Comparison of ENCODE assay signal across 10 cellular contexts in the genomic region with DNA sequence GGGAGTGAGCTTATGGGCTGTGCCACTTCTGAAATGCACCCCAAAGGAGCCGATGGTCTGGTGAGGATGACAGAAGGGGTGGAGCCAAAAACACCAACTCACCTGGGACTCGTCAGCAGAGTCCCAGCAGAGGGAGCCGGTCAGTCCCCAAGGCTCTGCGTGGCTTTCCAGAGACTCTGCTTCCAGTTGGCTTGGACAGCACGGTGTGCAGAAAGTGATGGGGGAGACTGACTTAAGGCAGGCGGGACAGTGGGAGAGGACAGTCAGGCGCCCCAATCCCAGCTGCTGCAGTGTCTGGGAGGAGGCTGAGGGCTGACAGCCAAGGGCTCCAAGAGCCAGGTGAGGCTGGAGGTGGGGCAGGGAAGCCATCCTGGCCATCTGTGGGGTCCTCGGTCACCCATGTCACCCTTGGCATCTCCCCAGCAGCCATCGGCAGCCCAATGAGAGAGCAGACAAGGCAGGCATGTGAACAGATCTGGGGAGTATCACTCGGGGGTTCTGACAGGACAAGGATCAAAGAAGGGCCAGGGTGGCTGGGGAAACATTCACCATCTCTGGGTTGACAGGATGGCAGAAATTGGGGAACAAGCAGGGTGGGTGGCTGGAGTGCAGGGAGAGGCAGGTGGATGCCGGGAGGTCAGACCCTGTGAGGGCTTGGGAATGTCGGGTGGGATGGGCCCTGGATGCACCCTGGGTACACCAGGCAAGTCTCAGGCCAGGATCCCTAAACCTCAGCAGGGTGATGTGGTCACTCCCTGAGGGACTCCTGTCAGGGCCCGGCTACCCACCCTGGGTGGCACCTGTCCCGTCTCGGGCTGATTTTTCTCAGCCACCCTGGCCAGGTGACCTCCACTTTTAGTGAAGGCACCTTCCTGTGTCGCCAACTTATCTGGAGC. TPM values are rescaled to one million over a fixed set of nuclear protein-coding genes. Genes with fewer than 3 reads are reported as not detected.
A peak's percentile ranks its signal among the peaks of the same experiment; 100 is the strongest.
DNase-seq lines count a peak whose midpoint lies in the region; ATAC-seq and TF ChIP-seq lines count a peak whose summit lies in the region.
"Had no signal": no experiment of that assay in that cellular context is flagged by ENCODE, and none has a peak within 500 bp of the region (broad histone marks: within the 10 kb centered on the region; RNA-seq: fewer than 3 reads in every experiment).

No MANE protein-coding gene starts in this region.

- H3K27ac Mint-ChIP-seq in natural killer cell: peak overlapping the region in 1 of 2 donors; percentile 47

- no peak overlapping the region for H3K4me3 Mint-ChIP-seq in natural killer cell

- H4K20me1 ChIP-seq in PC-3 (ENCODE audit: low read length): no peaks in the 10 kb centered on the region

- H3K4me1 Mint-ChIP-seq in natural killer cell: no peaks in the 10 kb centered on the region

- H3K4me2 ChIP-seq in PC-3 (ENCODE audit: low read length): no peak overlapping the region

- H3K36me3 Mint-ChIP-seq in natural killer cell: no peaks in the 10 kb centered on the region

- no peaks in the 10 kb centered on the region for H3K36me3 ChIP-seq in left ventricle myocardium inferior
- H3K36me3 ChIP-seq in PC-3 (ENCODE audit: low read depth, low read length): no peaks in the 10 kb centered on the region; the same call in 1 of the 2 replicates
- no peaks in the 10 kb centered on the region for H3K36me3 ChIP-seq in vagina
- no peaks in the 10 kb centered on the region for H3K36me3 ChIP-seq in gastroesophageal sphincter
- H3K36me3 ChIP-seq: adrenal gland had no signal

- no peak for TF ChIP-seq EP300 in gastroesophageal sphincter (IDR thresholded peaks at IDR 0.05)

- no peak overlapping the region for H3K27ac ChIP-seq in left ventricle myocardium inferior (replicated peaks)
- H3K27ac ChIP-seq in PC-3 (ENCODE audit: low read length): no peak overlapping the region
- H3K27ac ChIP-seq in vagina: no peak overlapping the region
- H3K27ac ChIP-seq in gastroesophageal sphincter: no peak overlapping the region
- H3K27ac ChIP-seq: adrenal gland had no signal

- ATAC-seq in left ventricle myocardium superior (peak; percentile 44), PC-3 (peak; percentile 64), gastroesophageal sphincter (no peak), natural killer cell (no peak)

- CTCF ChIA-PET in PC-3 (lab: Charles Lee): no interaction called here

- H3K27me3 ChIP-seq in left ventricle myocardium inferior (ENCODE audit: low read depth): peaks cover 41% of the 10 kb centered on the region
- H3K27me3 ChIP-seq in PC-3 (ENCODE audit: low read length): no peaks in the 10 kb centered on the region
- H3K27me3 ChIP-seq in vagina: no peaks in the 10 kb centered on the region
- H3K27me3 ChIP-seq in gastroesophageal sphincter: no peaks in the 10 kb centered on the region
- H3K27me3 ChIP-seq: adrenal gland had no signal

- intact Hi-C loops in left ventricle myocardium superior (cut with micrococcal nuclease): no loop called here
- intact Hi-C loops in left ventricle myocardium inferior (cut with micrococcal nuclease): no loop called here
- intact Hi-C loops in PC-3 (cut with micrococcal nuclease): loop anchor here (5.0 to 10.0 kb wide), 4 partner anchors 170 to 520 kb away; no protein-coding TSS in a partner anchor
- intact Hi-C loops in vagina (cut with DNase I): no loop called here
- intact Hi-C loops in natural killer cell (cut with micrococcal nuclease): loop anchor here (10.0 kb wide), 2 partner anchors 420 to 520 kb away; no protein-coding TSS in a partner anchor

- H3K9ac ChIP-seq in PC-3 (ENCODE audit: low read length): no peak overlapping the region

- no peaks in the 10 kb centered on the region for H3K79me2 ChIP-seq in PC-3 (ENCODE audit: low read length)

- peaks cover 0 to 3% of the 10 kb centered on the region in 2 donors for H3K27me3 Mint-ChIP-seq in natural killer cell (ENCODE audit: low read depth in 2 of 2)

- H3K9me2 ChIP-seq in PC-3 (replicated peaks; ENCODE audit: low read length): no peaks in the 10 kb centered on the region

- H3K9me3 ChIP-seq in left ventricle myocardium inferior (replicated peaks) (peaks cover 14% of the 10 kb centered on the region), PC-3 (ENCODE audit: low read length) (0 out of 2 replicates have a peak, but pooled peaks cover 4% of the 10 kb centered on the region), vagina (no peaks in the 10 kb centered on the region), gastroesophageal sphincter (peaks cover 0 to 13% (median 0%) of the 10 kb centered on the region in 3 donors)

- DNase-seq in left ventricle myocardium superior: no peak
- DNase-seq in left ventricle myocardium inferior: no peak
- DNase-seq in PC-3: peak; percentile 56
- DNase-seq in fibroblast of villous mesenchyme (ENCODE audit: low read depth): peak; percentile 12
- peak; percentile 77 to 95 for DNase-seq in vagina (ENCODE audit: extremely low spot score in 2 of 2)
- DNase-seq in NCI-H524 treated with DMSO at 0.1 percent for 48 hours (lab: John Stamatoyannopoulos, UW): no peak
- no peak for DNase-seq in natural killer cell
- DNase-seq: stimulated activated CD4-positive, alpha-beta T cell treated with anti-CD3 and anti-CD28 coated beads, Interleukin-4, amount 100 ng/mL, for 4 hours had no signal

- TF ChIP-seq CTCF in left ventricle myocardium inferior (IDR thresholded peaks at IDR 0.05; ENCODE audit: borderline replicate concordance) (no peak), PC-3 (conservative IDR thresholded peaks at IDR 0.05; ENCODE audit: low read depth, low read length) (peak; percentile 66), fibroblast of villous mesenchyme (IDR thresholded peaks at IDR 0.05; ENCODE audit: insufficient read depth, low read depth, low read length) (peak; percentile 32), vagina (IDR thresholded peaks at IDR 0.05) (no peak), gastroesophageal sphincter (IDR thresholded peaks at IDR 0.05) (peak in 1 of 4 experiments; percentile 28), natural killer cell (IDR thresholded peaks at IDR 0.05) (no peak)

- POLR2A ChIA-PET in PC-3 (lab: Charles Lee; ENCODE audit: unreplicated experiment): interaction anchor here (0.5 kb wide), 1 partner anchor 1027 kb away, joined by 3 read pairs; no protein-coding TSS in a partner anchor

- TF ChIP-seq POLR2A in vagina (IDR thresholded peaks at IDR 0.05) (no peak), gastroesophageal sphincter (IDR thresholded peaks at IDR 0.05) (no peak)

- 66 to 85% methylated on average over 6 to 7 of the region's 16 CpGs for WGBS in gastroesophageal sphincter (ENCODE audit: low coverage in 1 of 2), 2 donors

- BruUV-seq in PC-3 (replicated peaks; lab: Mats Ljungman, UMichigan): no TSS peak

- peaks cover 0 to 2% of the 10 kb centered on the region in 2 donors for H3K9me3 Mint-ChIP-seq in natural killer cell

- no peak overlapping the region for H2AFZ ChIP-seq in PC-3 (ENCODE audit: low read length)

- no peaks in the 10 kb centered on the region for H3F3A ChIP-seq in PC-3 (ENCODE audit: low read length, unreplicated experiment)

- H3K4me1 ChIP-seq in left ventricle myocardium inferior (no peaks in the 10 kb centered on the region), PC-3 (ENCODE audit: insufficient read depth, low read length) (no peaks in the 10 kb centered on the region), vagina (peaks cover 10% of the 10 kb centered on the region), gastroesophageal sphincter (no peaks in the 10 kb centered on the region)
- H3K4me1 ChIP-seq: adrenal gland had no signal

- no peak overlapping the region for H3K4me3 ChIP-seq in left ventricle myocardium inferior
- no peak overlapping the region for H3K4me3 ChIP-seq in PC-3 (ENCODE audit: low read length)
- H3K4me3 ChIP-seq in fibroblast of villous mesenchyme (ENCODE audit: low read depth, low read length): no peak overlapping the region
- no peak overlapping the region for H3K4me3 ChIP-seq in vagina
- no peak overlapping the region for H3K4me3 ChIP-seq in gastroesophageal sphincter
- H3K4me3 ChIP-seq: adrenal gland had no signal

RNA-seq across cellular contexts. Expression of gene KRTAP17-1, which starts 8.9 kb away (rescaled TPM):
- total RNA-seq in left ventricle myocardium superior (not detected), left ventricle myocardium inferior (not detected), PC-3 (2014; rRNA removed) (not detected in 2 replicates), fibroblast of villous mesenchyme (not detected in 2 replicates), vagina (not detected), gastroesophageal sphincter (not detected), natural killer cell (not detected)
- total RNA-seq: adrenal gland had no signal

RNA-seq across cellular contexts. Expression of gene KRTAP16-1, which starts 15.3 kb away (rescaled TPM):
- total RNA-seq in left ventricle myocardium superior: not detected
- not detected for total RNA-seq in left ventricle myocardium inferior
- total RNA-seq in PC-3 (2014; rRNA removed): not detected in 2 replicates
- not detected in 2 replicates for total RNA-seq in fibroblast of villous mesenchyme
- total RNA-seq in vagina: not detected
- not detected for total RNA-seq in gastroesophageal sphincter
- total RNA-seq in natural killer cell: under 1 TPM; 0.16 to 0.23 (median 0.23) TPM
- total RNA-seq: adrenal gland had no signal

RNA-seq across cellular contexts. Expression of gene KRTAP29-1, which starts 21.8 kb away (rescaled TPM):
- total RNA-seq in left ventricle myocardium superior (not detected), left ventricle myocardium inferior (not detected), PC-3 (2014; rRNA removed) (not detected in 2 replicates), fibroblast of villous mesenchyme (not detected in 2 replicates), vagina (not detected), gastroesophageal sphincter (not detected), natural killer cell (not detected)
- total RNA-seq: adrenal gland had no signal

RNA-seq across cellular contexts. Expression of gene KRT33A, which starts 26.2 kb away (rescaled TPM):
- total RNA-seq in left ventricle myocardium superior (not detected), left ventricle myocardium inferior (not detected), PC-3 (2014; rRNA removed) (not detected in 2 replicates), fibroblast of villous mesenchyme (not detected in 2 replicates), vagina (1.5 TPM), gastroesophageal sphincter (not detected), natural killer cell (not detected)
- total RNA-seq: adrenal gland had no signal

RNA-seq across cellular contexts. Expression of gene KRT33B, which starts 45.2 kb away (rescaled TPM):
- not detected for total RNA-seq in left ventricle myocardium superior
- total RNA-seq in left ventricle myocardium inferior: not detected
- total RNA-seq in PC-3 (2014; rRNA removed): not detected in 2 replicates
- under 0.01 and 0.32 TPM in 2 replicates for total RNA-seq in fibroblast of villous mesenchyme
- total RNA-seq in vagina: not detected
- not detected for total RNA-seq in gastroesophageal sphincter
- total RNA-seq in natural killer cell: not detected
- total RNA-seq: adrenal gland had no signal

Comparison
In these comparisons a context has a peak if more than half of its experiments do, and no peak if none do; other contexts are left out.
1. ATAC-seq: peak in left ventricle myocardium superior (single experiment) and PC-3 (single experiment); none in gastroesophageal sphincter (single experiment) and natural killer cell (0 of 3).
2. DNase-seq: peak in PC-3 (single experiment), fibroblast of villous mesenchyme (single experiment) and vagina (2 of 2); none in left ventricle myocardium superior (single experiment), left ventricle myocardium inferior (single experiment), NCI-H524 treated with DMSO at 0.1 percent for 48 hours (single experiment) and natural killer cell (single experiment).
3. CTCF ChIP-seq: peak in PC-3 (single experiment) and fibroblast of villous mesenchyme (single experiment); none in left ventricle myocardium inferior (single experiment), vagina (0 of 3) and natural killer cell (single experiment).
4. intact Hi-C loops: an anchor here in PC-3 (5.0 to 10.0 kb wide) and natural killer cell (10.0 kb wide); none called in left ventricle myocardium superior, left ventricle myocardium inferior and vagina.